In the genomic region with DNA sequence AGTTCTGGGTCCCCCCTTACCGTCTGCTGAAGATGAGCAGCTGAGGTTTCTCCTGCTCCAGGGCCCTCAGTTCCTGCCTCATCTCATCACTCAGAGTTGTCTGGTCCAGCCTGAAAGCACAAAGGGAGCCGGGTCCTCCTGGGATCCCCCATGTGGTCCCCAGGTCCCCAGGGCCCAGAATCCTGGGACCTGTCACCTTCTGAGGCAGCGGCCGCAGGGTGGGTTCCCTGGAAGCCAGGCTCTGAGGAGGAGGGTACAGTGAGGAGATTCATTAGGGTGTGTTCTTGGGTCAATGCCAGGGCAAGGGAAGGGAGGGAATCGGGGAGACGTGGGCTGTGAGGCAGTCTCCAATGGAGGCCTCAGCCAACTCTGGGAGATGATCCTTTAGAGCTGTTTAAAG, we compare ENCODE assay signal across 1 cellular context.
TF ChIP-seq lines count a peak whose summit lies in the region.

No MANE protein-coding gene starts in this region.

TF ChIP-seq in GM12891, 5 proteins besides CTCF, POLR2A, EP300 and RAD21:
- no peak for TF ChIP-seq POLR2AphosphoS5 (IDR thresholded peaks at IDR 0.05; ENCODE audit: low read depth, low read length)
- TF ChIP-seq SPI1 (IDR thresholded peaks at IDR 0.05; ENCODE audit: low read depth, low read length), result no peak
- TF ChIP-seq TAF1 (IDR thresholded peaks at IDR 0.05; ENCODE audit: low read depth, low read length), result no peak
- no peak for TF ChIP-seq PAX5 (IDR thresholded peaks at IDR 0.05; ENCODE audit: insufficient read depth, low read length, severe bottlenecking)
- TF ChIP-seq POU2F2 (IDR thresholded peaks at IDR 0.05; ENCODE audit: low read depth, low read length), result no peak
